ENCODE assay signal across 8 cellular contexts in the genomic region with DNA sequence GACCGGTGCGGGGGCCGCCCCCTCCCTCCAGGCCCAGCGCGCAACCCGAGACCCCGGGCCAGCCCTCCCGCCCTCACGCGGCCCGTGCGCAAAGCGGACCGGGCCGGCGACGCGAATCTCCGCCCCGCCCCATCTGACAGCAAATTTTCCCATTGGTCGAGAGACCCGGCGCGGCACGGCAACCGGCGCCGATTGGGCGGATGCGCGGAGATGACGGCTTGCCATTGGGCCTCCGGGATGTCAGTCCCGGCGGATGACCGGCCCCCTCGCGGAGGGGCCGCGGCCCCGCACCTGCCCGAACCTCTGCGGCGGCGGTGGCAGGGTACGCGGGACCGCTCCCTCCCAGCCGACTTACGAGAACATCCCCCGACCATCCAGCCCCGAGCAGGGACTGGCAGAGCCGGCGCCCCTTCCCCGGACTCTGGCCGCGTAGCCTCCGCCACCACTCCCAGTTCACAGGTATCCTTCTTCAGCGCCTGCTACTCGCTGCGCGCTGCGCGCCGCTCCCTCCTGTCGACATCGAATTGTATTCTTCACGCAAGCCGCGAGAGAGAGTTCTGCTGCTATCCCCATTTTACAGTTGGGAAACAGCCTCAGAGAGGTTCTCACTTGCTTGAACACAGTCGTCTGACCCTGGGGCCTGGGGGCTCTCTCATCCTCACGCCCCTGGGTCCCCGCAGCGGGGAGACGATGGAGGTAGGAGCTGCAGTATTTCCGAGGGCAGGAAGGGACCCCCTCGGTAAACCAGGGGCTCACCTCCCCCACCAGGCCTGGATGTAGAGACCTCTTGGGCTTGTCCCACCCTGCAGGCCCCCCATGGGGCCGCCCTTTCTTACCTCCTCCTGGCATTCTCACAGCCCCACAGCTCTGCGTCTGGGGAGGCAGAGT. TPM values are rescaled to one million over a fixed set of nuclear protein-coding genes. Genes with fewer than 3 reads are reported as not detected.
DNase-seq lines count a peak whose midpoint lies in the region; ATAC-seq and TF ChIP-seq lines count a peak whose summit lies in the region.

A gene with protein sequence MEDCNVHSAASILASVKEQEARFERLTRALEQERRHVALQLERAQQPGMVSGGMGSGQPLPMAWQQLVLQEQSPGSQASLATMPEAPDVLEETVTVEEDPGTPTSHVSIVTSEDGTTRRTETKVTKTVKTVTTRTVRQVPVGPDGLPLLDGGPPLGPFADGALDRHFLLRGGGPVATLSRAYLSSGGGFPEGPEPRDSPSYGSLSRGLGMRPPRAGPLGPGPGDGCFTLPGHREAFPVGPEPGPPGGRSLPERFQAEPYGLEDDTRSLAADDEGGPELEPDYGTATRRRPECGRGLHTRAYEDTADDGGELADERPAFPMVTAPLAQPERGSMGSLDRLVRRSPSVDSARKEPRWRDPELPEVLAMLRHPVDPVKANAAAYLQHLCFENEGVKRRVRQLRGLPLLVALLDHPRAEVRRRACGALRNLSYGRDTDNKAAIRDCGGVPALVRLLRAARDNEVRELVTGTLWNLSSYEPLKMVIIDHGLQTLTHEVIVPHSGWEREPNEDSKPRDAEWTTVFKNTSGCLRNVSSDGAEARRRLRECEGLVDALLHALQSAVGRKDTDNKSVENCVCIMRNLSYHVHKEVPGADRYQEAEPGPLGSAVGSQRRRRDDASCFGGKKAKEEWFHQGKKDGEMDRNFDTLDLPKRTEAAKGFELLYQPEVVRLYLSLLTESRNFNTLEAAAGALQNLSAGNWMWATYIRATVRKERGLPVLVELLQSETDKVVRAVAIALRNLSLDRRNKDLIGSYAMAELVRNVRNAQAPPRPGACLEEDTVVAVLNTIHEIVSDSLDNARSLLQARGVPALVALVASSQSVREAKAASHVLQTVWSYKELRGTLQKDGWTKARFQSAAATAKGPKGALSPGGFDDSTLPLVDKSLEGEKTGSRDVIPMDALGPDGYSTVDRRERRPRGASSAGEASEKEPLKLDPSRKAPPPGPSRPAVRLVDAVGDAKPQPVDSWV (minus strand): TSS at position 90 of the 888 bp plus-strand sequence. CDS start 26,029 bp downstream, outside the sequence.

- no peak for TF ChIP-seq EP300 in neural cell (conservative IDR thresholded peaks at IDR 0.05; ENCODE audit: poor library complexity, severe bottlenecking)

- H3K9me3 ChIP-seq in neural cell (ENCODE audit: low read length) = no peaks in the 10 kb centered on the region

- no peaks in the 10 kb centered on the region for H4K20me1 ChIP-seq in neural cell (ENCODE audit: insufficient read depth)

- H3K27me3 ChIP-seq in neural cell (ENCODE audit: insufficient read depth, low read depth, low read length) = peaks cover 21% of the 10 kb centered on the region

- peak within 1 kb of the TSS; percentile 84 for H3K4me3 Mint-ChIP-seq in stimulated activated naive CD8-positive, alpha-beta T cell treated with anti-CD3 and anti-CD28 coated beads, Interleukin-15, Interleukin-2, amounts not matched to agents 100 ng/mL and 50 ng/mL, for 24 hours

- H3K4me1 Mint-ChIP-seq in stimulated activated naive CD8-positive, alpha-beta T cell treated with anti-CD3 and anti-CD28 coated beads, Interleukin-15, Interleukin-2, amounts not matched to agents 100 ng/mL and 50 ng/mL, for 24 hours (ENCODE audit: low read depth) = peaks cover 19% of the 10 kb centered on the region

- H3K27ac ChIP-seq in neural cell (ENCODE audit: low read length) = peak within 1 kb of the TSS; percentile 46

- H3K27me3 Mint-ChIP-seq in stimulated activated naive CD8-positive, alpha-beta T cell treated with anti-CD3 and anti-CD28 coated beads, Interleukin-15, Interleukin-2, amounts not matched to agents 100 ng/mL and 50 ng/mL, for 24 hours = peaks cover 18% of the 10 kb centered on the region

- TF ChIP-seq CTCF in foreskin fibroblast (IDR thresholded peaks at IDR 0.05; ENCODE audit: low read depth, low read length) = no peak
- TF ChIP-seq CTCF in neural cell (IDR thresholded peaks at IDR 0.05; ENCODE audit: poor library complexity, severe bottlenecking) = peak; percentile 60

- no peaks in the 10 kb centered on the region for H3F3A ChIP-seq in neural cell (ENCODE audit: insufficient read depth, low read length, poor library complexity, severe bottlenecking)

- peak within 1 kb of the TSS; percentile 63 for H3K9ac ChIP-seq in neural cell (ENCODE audit: low read length)

- no peaks in the 10 kb centered on the region for H3K79me2 ChIP-seq in neural cell (replicated peaks; ENCODE audit: insufficient read depth, low read length)

- H3K36me3 Mint-ChIP-seq in stimulated activated naive CD8-positive, alpha-beta T cell treated with anti-CD3 and anti-CD28 coated beads, Interleukin-15, Interleukin-2, amounts not matched to agents 100 ng/mL and 50 ng/mL, for 24 hours (ENCODE audit: low read depth) = no peaks in the 10 kb centered on the region

- H3K27ac Mint-ChIP-seq in stimulated activated naive CD8-positive, alpha-beta T cell treated with anti-CD3 and anti-CD28 coated beads, Interleukin-15, Interleukin-2, amounts not matched to agents 100 ng/mL and 50 ng/mL, for 24 hours = peak within 1 kb of the TSS; percentile 58

- in situ Hi-C loops in Caki2 (cut with HindIII; ENCODE audit: low pct_unique_long_range_greater_than_20kb, low sequenced_read_pairs) = no loop called here

- TF ChIP-seq RAD21 in neural cell (conservative IDR thresholded peaks at IDR 0.05) = peak; percentile 15

- H3K4me2 ChIP-seq in neural cell (ENCODE audit: low read length) = peak within 1 kb of the TSS; percentile 69

- ATAC-seq in GM21515 (IDR thresholded peaks at IDR 0.05; ENCODE audit: unreplicated experiment) = peak; percentile 59

- DNase-seq in Caki2 (ENCODE audit: low read depth) (peak; percentile 84), Kasumi-1 (lab: John Stamatoyannopoulos, UW) (peak; percentile 71 to 72), SHP77 treated with DMSO at 0.1 percent for 48 hours (lab: John Stamatoyannopoulos, UW) (peak; percentile 49), activated gamma-delta T cell treated with Interleukin-2 at 50 U/mL for 16 hours (peak; percentile 90), foreskin fibroblast (peak; percentile 84 to 96)

- no peaks in the 10 kb centered on the region for H3K36me3 ChIP-seq in neural cell (ENCODE audit: insufficient read depth, low read length)

- H3K9me2 ChIP-seq in neural cell (ENCODE audit: insufficient read depth, low read length) = no peaks in the 10 kb centered on the region

- H3K4me3 ChIP-seq in foreskin fibroblast (ENCODE audit: low read depth in 1 of 2, low read length in 2 of 2) (peak within 1 kb of the TSS; percentile 44 to 60), neural cell (ENCODE audit: low read length) (peak within 1 kb of the TSS; percentile 76)

- no peaks in the 10 kb centered on the region for H3K9me3 Mint-ChIP-seq in stimulated activated naive CD8-positive, alpha-beta T cell treated with anti-CD3 and anti-CD28 coated beads, Interleukin-15, Interleukin-2, amounts not matched to agents 100 ng/mL and 50 ng/mL, for 24 hours

- peak within 1 kb of the TSS; percentile 22 for H2AFZ ChIP-seq in neural cell (ENCODE audit: low read depth, low read length)

TF ChIP-seq in neural cell, 6 proteins besides CTCF, POLR2A, EP300 and RAD21:
- TF ChIP-seq EZH2 (IDR thresholded peaks at IDR 0.05; ENCODE audit: borderline replicate concordance, insufficient read depth, low read length, poor library complexity, severe bottlenecking) (no peak), POLR2AphosphoS5 (IDR thresholded peaks at IDR 0.05) (peak; percentile 62), SMC3 (conservative IDR thresholded peaks at IDR 0.05; ENCODE audit: poor library complexity) (no peak), TAF1 (IDR thresholded peaks at IDR 0.05; ENCODE audit: low read depth) (peak; percentile 61), MXI1 (conservative IDR thresholded peaks at IDR 0.05; ENCODE audit: poor library complexity, severe bottlenecking) (peak; percentile 57)
- TF ChIP-seq, protein P1, sequence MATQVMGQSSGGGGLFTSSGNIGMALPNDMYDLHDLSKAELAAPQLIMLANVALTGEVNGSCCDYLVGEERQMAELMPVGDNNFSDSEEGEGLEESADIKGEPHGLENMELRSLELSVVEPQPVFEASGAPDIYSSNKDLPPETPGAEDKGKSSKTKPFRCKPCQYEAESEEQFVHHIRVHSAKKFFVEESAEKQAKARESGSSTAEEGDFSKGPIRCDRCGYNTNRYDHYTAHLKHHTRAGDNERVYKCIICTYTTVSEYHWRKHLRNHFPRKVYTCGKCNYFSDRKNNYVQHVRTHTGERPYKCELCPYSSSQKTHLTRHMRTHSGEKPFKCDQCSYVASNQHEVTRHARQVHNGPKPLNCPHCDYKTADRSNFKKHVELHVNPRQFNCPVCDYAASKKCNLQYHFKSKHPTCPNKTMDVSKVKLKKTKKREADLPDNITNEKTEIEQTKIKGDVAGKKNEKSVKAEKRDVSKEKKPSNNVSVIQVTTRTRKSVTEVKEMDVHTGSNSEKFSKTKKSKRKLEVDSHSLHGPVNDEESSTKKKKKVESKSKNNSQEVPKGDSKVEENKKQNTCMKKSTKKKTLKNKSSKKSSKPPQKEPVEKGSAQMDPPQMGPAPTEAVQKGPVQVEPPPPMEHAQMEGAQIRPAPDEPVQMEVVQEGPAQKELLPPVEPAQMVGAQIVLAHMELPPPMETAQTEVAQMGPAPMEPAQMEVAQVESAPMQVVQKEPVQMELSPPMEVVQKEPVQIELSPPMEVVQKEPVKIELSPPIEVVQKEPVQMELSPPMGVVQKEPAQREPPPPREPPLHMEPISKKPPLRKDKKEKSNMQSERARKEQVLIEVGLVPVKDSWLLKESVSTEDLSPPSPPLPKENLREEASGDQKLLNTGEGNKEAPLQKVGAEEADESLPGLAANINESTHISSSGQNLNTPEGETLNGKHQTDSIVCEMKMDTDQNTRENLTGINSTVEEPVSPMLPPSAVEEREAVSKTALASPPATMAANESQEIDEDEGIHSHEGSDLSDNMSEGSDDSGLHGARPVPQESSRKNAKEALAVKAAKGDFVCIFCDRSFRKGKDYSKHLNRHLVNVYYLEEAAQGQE (IDR thresholded peaks at IDR 0.05; ENCODE audit: borderline replicate concordance) = peak; percentile 54

RNA-seq across cellular contexts. Expression of the gene that starts here (rescaled TPM):
- 3.6 and 15.2 TPM in 2 replicates for total RNA-seq in Caki2 (2014; rRNA removed; shearing (Covaris generic); ENCODE audit: low replicate concordance)
- 112 and 134 TPM in 2 replicates for polyA plus RNA-seq in neural cell
- 89.7 and 109 TPM in 2 replicates for polyA minus RNA-seq in neural cell

Comparison
In these comparisons a context has a peak if more than half of its experiments do, and no peak if none do; other contexts are left out.
1. Peak in every context shown above with its lines: DNase-seq, ATAC-seq, H3K4me3 ChIP-seq and H3K27ac ChIP-seq.